18 cellular contexts compared by ENCODE assay signal in the genomic region with DNA sequence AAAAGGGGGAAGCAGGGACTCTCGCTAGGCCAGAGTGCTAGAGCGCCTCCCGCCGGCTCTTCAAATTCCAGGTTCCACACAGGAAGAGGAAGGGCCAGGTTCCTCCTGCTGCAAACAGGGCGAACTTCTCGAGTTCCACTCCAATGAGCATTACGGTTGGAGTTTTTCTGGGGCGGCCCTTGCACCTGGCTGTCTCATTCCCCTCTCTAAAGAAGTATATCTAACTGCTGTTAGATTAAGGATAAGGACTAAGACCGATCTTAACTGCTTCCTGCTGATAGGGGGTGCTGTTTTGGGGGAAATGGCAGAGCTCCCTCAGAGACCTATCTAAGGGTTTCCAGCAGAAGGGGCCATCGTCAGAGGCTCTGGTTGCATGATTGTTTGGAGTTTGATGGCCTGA.
DNase-seq lines count a peak whose midpoint lies in the region; ATAC-seq, FAIRE-seq and TF ChIP-seq lines count a peak whose summit lies in the region.
"Had no signal": no experiment of that assay in that cellular context is flagged by ENCODE, and none has a peak within 500 bp of the region (broad histone marks: within the 10 kb centered on the region; RNA-seq: fewer than 3 reads in every experiment).

No MANE protein-coding gene starts in this region.

- H3K4me2 ChIP-seq in KMS-11, result no peak overlapping the region
- no peak overlapping the region for H3K4me2 ChIP-seq in K562 (ENCODE audit: insufficient read depth, low read length)
- H3K4me2 ChIP-seq: SK-N-SH had no signal

- H3K27ac Mint-ChIP-seq in activated CD4-positive, alpha-beta memory T cell treated with anti-CD3 and anti-CD28 coated beads, Interleukin-2, amount 10 ng/mL, durations not matched to agents 7 days and 5 days, result no peak overlapping the region
- H3K27ac Mint-ChIP-seq: CD14-positive monocyte had no signal

- no peak overlapping the region for H3K4me3 Mint-ChIP-seq in activated CD4-positive, alpha-beta memory T cell treated with anti-CD3 and anti-CD28 coated beads, Interleukin-2, amount 10 ng/mL, durations not matched to agents 7 days and 5 days
- H3K4me3 Mint-ChIP-seq: CD14-positive monocyte had no signal

- TF ChIP-seq CTCF in 22Rv1 (IDR thresholded peaks at IDR 0.05) (peak; percentile 27; the same call in 1 of the 2 replicates), KMS-11 (conservative IDR thresholded peaks at IDR 0.05; ENCODE audit: low read depth, low read length) (0 out of 2 replicates have a peak, but pooled peaks have one; percentile 40), K562 (IDR thresholded peaks at IDR 0.05 in 2 of 3, conservative IDR thresholded peaks at IDR 0.05 in 1 of 3; ENCODE audit: insufficient read depth in 2 of 3, low read depth in 1 of 3, low read length in 3 of 3) (no peak; a peak in 1 of 6 replicates)

- H3K79me2 ChIP-seq in KMS-11 (ENCODE audit: insufficient read depth, low read depth), result no peaks in the 10 kb centered on the region
- H3K79me2 ChIP-seq in K562 (ENCODE audit: control insufficient read depth, insufficient read depth, low read length), result no peaks in the 10 kb centered on the region

- H3K36me3 ChIP-seq in KMS-11 (ENCODE audit: insufficient read depth) (no peaks in the 10 kb centered on the region), K562 (ENCODE audit: control insufficient read depth, insufficient read depth, low read length) (no peaks in the 10 kb centered on the region)

- WGBS in K562 (ENCODE audit: insufficient coverage, low coverage, missing lambda C conversion rate), result 77% methylated on average over 10 of the region's 10 CpGs

- TF ChIP-seq EP300 in K562 (IDR thresholded peaks at IDR 0.05; ENCODE audit: low read length), result no peak

- H3K4me1 Mint-ChIP-seq in activated CD4-positive, alpha-beta memory T cell treated with anti-CD3 and anti-CD28 coated beads, Interleukin-2, amount 10 ng/mL, durations not matched to agents 7 days and 5 days, result no peaks in the 10 kb centered on the region
- H3K4me1 Mint-ChIP-seq: CD14-positive monocyte had no signal

- no peaks in the 10 kb centered on the region for H3K27me3 Mint-ChIP-seq in activated CD4-positive, alpha-beta memory T cell treated with anti-CD3 and anti-CD28 coated beads, Interleukin-2, amount 10 ng/mL, durations not matched to agents 7 days and 5 days

- CTCF ChIA-PET in K562 (lab: Yijun Ruan, JAX; ENCODE audit: low intra/inter-chr PET ratio), result no interaction called here
- CTCF ChIA-PET in activated CD4-positive, alpha-beta memory T cell treated with anti-CD3 and anti-CD28 coated beads, Interleukin-2, amount 10 ng/mL, durations not matched to agents 7 days and 5 days (lab: Charles Lee), result interaction anchor here (0.9 kb wide), 1 partner anchor 30 kb away, joined by 3 read pairs; no protein-coding TSS in a partner anchor

- H3K27ac ChIP-seq in 22Rv1 (no peak overlapping the region), KMS-11 (no peak overlapping the region), K562 (ENCODE audit: extremely low read depth, low read depth, low read length) (no peak overlapping the region)

- H3K4me3 ChIP-seq in KMS-11 (IDR thresholded peaks at IDR 0.05; ENCODE audit: insufficient read depth, low read depth, low read length) (no peak overlapping the region), K562 (no peak overlapping the region)

- H4K20me1 ChIP-seq in KMS-11 (ENCODE audit: insufficient read depth) (no peaks in the 10 kb centered on the region), K562 (replicated peaks; ENCODE audit: control insufficient read depth, insufficient read depth, low read length) (no peaks in the 10 kb centered on the region)

- peaks cover 12% of the 10 kb centered on the region for H3K9me3 Mint-ChIP-seq in activated CD4-positive, alpha-beta memory T cell treated with anti-CD3 and anti-CD28 coated beads, Interleukin-2, amount 10 ng/mL, durations not matched to agents 7 days and 5 days

- ATAC-seq in K562, result peak; percentile 46; the same call in 2 of the 3 replicates
- ATAC-seq in HG03045 (IDR thresholded peaks at IDR 0.05; ENCODE audit: unreplicated experiment), result no peak
- ATAC-seq: Panc1, Right ventricle myocardium inferior had no signal

- no peaks in the 10 kb centered on the region for H3K27me3 ChIP-seq in KMS-11 (ENCODE audit: insufficient read depth, low read depth)
- no peaks in the 10 kb centered on the region for H3K27me3 ChIP-seq in K562 (ENCODE audit: control insufficient read depth in 2 of 2, insufficient read depth in 2 of 2, low read length in 2 of 2)

- no peak for DNase-seq in K562 (ENCODE audit: extremely low read depth in 1 of 4, low spot score in 3 of 4)
- DNase-seq in iPS-NIHi7 (ENCODE audit: extremely low spot score), result peak; percentile 30
- no peak for DNase-seq in GM03348 (ENCODE audit: low spot score)
- no peak for DNase-seq in activated CD4-positive, alpha-beta memory T cell treated with anti-CD3 and anti-CD28 coated beads, Interleukin-2, amount 10 ng/mL, durations not matched to agents 7 days and 5 days
- DNase-seq in D341Med (ENCODE audit: low spot score), result no peak
- DNase-seq: DMS79, NCI-H1436 treated with DMSO at 0.1 percent for 48 hours, NCI-H2081, NCI-H2227 treated with DMSO at 0.1 percent for 48 hours, NCI-H524 treated with DMSO at 0.1 percent for 48 hours, SK-N-SH had no signal

- H2AFZ ChIP-seq in KMS-11 (ENCODE audit: low read depth) (no peak overlapping the region), K562 (ENCODE audit: low read depth, low read length) (no peak overlapping the region)

- H3K4me1 ChIP-seq in KMS-11 (ENCODE audit: low read depth, poor library complexity, severe bottlenecking) (no peaks in the 10 kb centered on the region), K562 (replicated peaks in 1 of 2; ENCODE audit: control insufficient read depth in 2 of 2, insufficient read depth in 2 of 2, low read length in 2 of 2) (no peaks in the 10 kb centered on the region)

- in situ Hi-C loops in K562 (cut with MboI), result no loop called here

- BruUV-seq in K562 (replicated peaks; lab: Mats Ljungman, UMichigan), result no TSS peak

- POLR2A ChIA-PET in K562 (lab: Yijun Ruan, JAX), result interaction anchor here (0.9 kb wide), 1 partner anchor 11 kb away, joined by 3 read pairs; no protein-coding TSS in a partner anchor
- POLR2A ChIA-PET in activated CD4-positive, alpha-beta memory T cell treated with anti-CD3 and anti-CD28 coated beads, Interleukin-2, amount 10 ng/mL, durations not matched to agents 7 days and 5 days (lab: Charles Lee), result no interaction called here

- FAIRE-seq in K562 (lab: Jason Lieb, UNC), result no peak
- FAIRE-seq: G401.6 had no signal

- no peak for TF ChIP-seq RAD21 in K562 (CRISPR knock-in tag; conservative IDR thresholded peaks at IDR 0.05 in 1 of 2, IDR thresholded peaks at IDR 0.05 in 1 of 2)

- no peak overlapping the region for H3K9ac ChIP-seq in KMS-11
- H3K9ac ChIP-seq in K562 (ENCODE audit: insufficient read depth in 1 of 2, low read depth in 2 of 2, low read length in 2 of 2), result no peak overlapping the region
- H3K9ac ChIP-seq: SK-N-SH had no signal

- no peak for TF ChIP-seq POLR2A in K562 (conservative IDR thresholded peaks at IDR 0.05)

- intact Hi-C loops in K562 (cut with micrococcal nuclease), result no loop called here

- H3K9me3 ChIP-seq in K562 (replicated peaks; ENCODE audit: control insufficient read depth, insufficient read depth, low read depth, low read length), result no peaks in the 10 kb centered on the region
- H3K9me3 ChIP-seq: SK-N-SH had no signal

- peaks cover 44% of the 10 kb centered on the region for H3K36me3 Mint-ChIP-seq in activated CD4-positive, alpha-beta memory T cell treated with anti-CD3 and anti-CD28 coated beads, Interleukin-2, amount 10 ng/mL, durations not matched to agents 7 days and 5 days (ENCODE audit: low read depth)

- H3K9me1 ChIP-seq in K562 (ENCODE audit: control insufficient read depth, insufficient read depth, low read length), result no peaks in the 10 kb centered on the region

TF ChIP-seq in K562, 482 proteins besides CTCF, POLR2A, EP300 and RAD21:
- TF ChIP-seq, protein P1, sequence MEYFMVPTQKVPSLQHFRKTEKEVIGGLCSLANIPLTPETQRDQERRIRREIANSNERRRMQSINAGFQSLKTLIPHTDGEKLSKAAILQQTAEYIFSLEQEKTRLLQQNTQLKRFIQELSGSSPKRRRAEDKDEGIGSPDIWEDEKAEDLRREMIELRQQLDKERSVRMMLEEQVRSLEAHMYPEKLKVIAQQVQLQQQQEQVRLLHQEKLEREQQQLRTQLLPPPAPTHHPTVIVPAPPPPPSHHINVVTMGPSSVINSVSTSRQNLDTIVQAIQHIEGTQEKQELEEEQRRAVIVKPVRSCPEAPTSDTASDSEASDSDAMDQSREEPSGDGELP (CRISPR knock-in tag; IDR thresholded peaks at IDR 0.05; ENCODE audit: borderline replicate concordance), result no peak
- no peak for TF ChIP-seq FOXA1 (IDR thresholded peaks at IDR 0.05; ENCODE audit: borderline replicate concordance)
- TF ChIP-seq HNRNPK (IDR thresholded peaks at IDR 0.05; ENCODE audit: low read depth, low read length, poor library complexity, severe bottlenecking), result no peak
- TF ChIP-seq, protein P2, sequence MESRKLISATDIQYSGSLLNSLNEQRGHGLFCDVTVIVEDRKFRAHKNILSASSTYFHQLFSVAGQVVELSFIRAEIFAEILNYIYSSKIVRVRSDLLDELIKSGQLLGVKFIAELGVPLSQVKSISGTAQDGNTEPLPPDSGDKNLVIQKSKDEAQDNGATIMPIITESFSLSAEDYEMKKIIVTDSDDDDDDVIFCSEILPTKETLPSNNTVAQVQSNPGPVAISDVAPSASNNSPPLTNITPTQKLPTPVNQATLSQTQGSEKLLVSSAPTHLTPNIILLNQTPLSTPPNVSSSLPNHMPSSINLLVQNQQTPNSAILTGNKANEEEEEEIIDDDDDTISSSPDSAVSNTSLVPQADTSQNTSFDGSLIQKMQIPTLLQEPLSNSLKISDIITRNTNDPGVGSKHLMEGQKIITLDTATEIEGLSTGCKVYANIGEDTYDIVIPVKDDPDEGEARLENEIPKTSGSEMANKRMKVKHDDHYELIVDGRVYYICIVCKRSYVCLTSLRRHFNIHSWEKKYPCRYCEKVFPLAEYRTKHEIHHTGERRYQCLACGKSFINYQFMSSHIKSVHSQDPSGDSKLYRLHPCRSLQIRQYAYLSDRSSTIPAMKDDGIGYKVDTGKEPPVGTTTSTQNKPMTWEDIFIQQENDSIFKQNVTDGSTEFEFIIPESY (CRISPR knock-in tag; IDR thresholded peaks at IDR 0.05), result peak; percentile 36; the same call in 1 of the 2 replicates

Comparison
In these comparisons a context has a peak if more than half of its experiments do, and no peak if none do; other contexts are left out.
1. CTCF ChIP-seq: peak in 22Rv1 (single experiment) and KMS-11 (single experiment); none in K562 (0 of 3).